8 cellular contexts compared by ENCODE assay signal in the genomic region with DNA sequence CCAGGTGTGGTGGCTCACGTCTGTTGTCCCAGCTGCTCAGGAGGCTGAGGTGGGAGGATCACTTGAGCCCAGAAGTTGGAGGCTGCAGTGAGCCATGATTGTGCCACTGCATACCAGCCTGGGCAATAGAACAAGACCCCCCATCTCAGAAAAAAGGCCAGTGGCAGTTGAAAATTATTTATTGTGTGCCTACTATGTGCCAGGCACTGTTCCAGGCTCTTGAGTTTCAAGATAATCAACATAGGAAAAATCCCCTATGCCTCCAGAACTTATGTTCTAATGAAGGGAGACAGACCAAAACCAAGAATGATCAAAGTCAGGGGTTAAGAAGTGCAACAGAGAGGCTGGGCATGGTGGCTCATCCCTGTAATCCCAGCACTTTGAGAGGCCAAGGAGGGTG.
"Had no signal": no experiment of that assay in that cellular context is flagged by ENCODE, and none has a peak within 500 bp of the region (broad histone marks: within the 10 kb centered on the region; RNA-seq: fewer than 3 reads in every experiment).

No MANE protein-coding gene starts in this region.

- H3K4me3 ChIP-seq: GM12878 had no signal

- DNase-seq: GDM1, GF-D8 had no signal

- ATAC-seq: GM12878 had no signal

- FAIRE-seq: G401.6, GM12878, GM12891, GM12892, GM18507, GM19239 had no signal
